8 cellular contexts compared by ENCODE assay signal in genomic region chr7:82740246-82740848, GRCh38.
DNase-seq lines count a peak whose midpoint lies in the region; ATAC-seq and TF ChIP-seq lines count a peak whose summit lies in the region.

No MANE protein-coding gene starts in this region.

- no peaks in the 10 kb centered on the region for H3K36me3 Mint-ChIP-seq in T-helper 17 cell (ENCODE audit: low read depth)

- no TSS peak for BruUV-seq in A673 (replicated peaks; lab: Mats Ljungman, UMichigan)

- peak; percentile 85 for TF ChIP-seq CTCF in A673 (conservative IDR thresholded peaks at IDR 0.05; ENCODE audit: low read depth, low read length)
- peak; percentile 60 for TF ChIP-seq CTCF in GM10266 (IDR thresholded peaks at IDR 0.05; ENCODE audit: control insufficient read depth, insufficient read depth, low read depth, missing control alignments)
- peak; percentile 52 for TF ChIP-seq CTCF in SU-DHL-6 (IDR thresholded peaks at IDR 0.05; ENCODE audit: insufficient read depth, low read length, poor library complexity, severe bottlenecking)
- peak; percentile 66 for TF ChIP-seq CTCF in hepatocyte (IDR thresholded peaks at IDR 0.05; ENCODE audit: poor library complexity)

- H3K4me2 ChIP-seq in SU-DHL-6 (ENCODE audit: low read depth, low read length, poor library complexity, severe bottlenecking) (no peak overlapping the region), hepatocyte (no peak overlapping the region)

- H3K79me2 ChIP-seq in SU-DHL-6 (ENCODE audit: insufficient read depth, low read length) (no peaks in the 10 kb centered on the region), hepatocyte (no peaks in the 10 kb centered on the region)

- no peak overlapping the region for H3K27ac ChIP-seq in A673 (ENCODE audit: low read depth, low read length, poor library complexity, severe bottlenecking)
- H3K27ac ChIP-seq in SU-DHL-6 (ENCODE audit: low read depth, low read length) = no peak overlapping the region
- H3K27ac ChIP-seq in hepatocyte = no peak overlapping the region

- 36% methylated on average over 3 of the region's 3 CpGs for WGBS in hepatocyte (ENCODE audit: low lambda C conversion rate, missing lambda C conversion rate)

- no peaks in the 10 kb centered on the region for H3K36me3 ChIP-seq in A673 (ENCODE audit: insufficient read depth, low read length, poor library complexity, severe bottlenecking)
- H3K36me3 ChIP-seq in SU-DHL-6 (ENCODE audit: low read length) = no peaks in the 10 kb centered on the region
- H3K36me3 ChIP-seq in hepatocyte (replicated peaks; ENCODE audit: insufficient read depth, low read depth) = no peaks in the 10 kb centered on the region

- no peak overlapping the region for H3K4me3 Mint-ChIP-seq in T-helper 17 cell

- H3K4me3 ChIP-seq in A673 (ENCODE audit: low read depth, low read length, poor library complexity, severe bottlenecking) (no peak overlapping the region), SU-DHL-6 (ENCODE audit: insufficient read depth, low read length, poor library complexity, severe bottlenecking) (no peak overlapping the region), hepatocyte (no peak overlapping the region)

- POLR2A ChIA-PET in A673 (lab: Charles Lee; ENCODE audit: low non-redundant PET) = no interaction called here

- H3F3A ChIP-seq in SU-DHL-6 (ENCODE audit: insufficient read depth) = no peaks in the 10 kb centered on the region

- no peaks in the 10 kb centered on the region for H3K4me1 Mint-ChIP-seq in T-helper 17 cell

- no peak overlapping the region for H3K9ac ChIP-seq in SU-DHL-6 (ENCODE audit: low read length)

- ATAC-seq in T-helper 17 cell = no peak
- no peak for ATAC-seq in HG02588 (IDR thresholded peaks at IDR 0.05; ENCODE audit: unreplicated experiment)

- H4K20me1 ChIP-seq in SU-DHL-6 (ENCODE audit: low read depth, low read length) (no peaks in the 10 kb centered on the region), hepatocyte (ENCODE audit: insufficient read depth, poor library complexity, severe bottlenecking) (no peaks in the 10 kb centered on the region)

- DNase-seq in A673 (ENCODE audit: low spot score) (peak; percentile 81), GM10266 (ENCODE audit: extremely low spot score) (peak; percentile 7), NCI-H1417 (lab: John Stamatoyannopoulos, UW) (peak; percentile 59 to 88 (median 78)), hepatocyte (ENCODE audit: low spot score) (peak; percentile 72), posterior vena cava (ENCODE audit: low spot score) (no peak), T-helper 17 cell (no peak)

- no peaks in the 10 kb centered on the region for H3K9me2 ChIP-seq in SU-DHL-6 (replicated peaks; ENCODE audit: insufficient read depth, low read length)
- no peaks in the 10 kb centered on the region for H3K9me2 ChIP-seq in hepatocyte (replicated peaks; ENCODE audit: insufficient read depth)

- H3K27me3 Mint-ChIP-seq in T-helper 17 cell = no peaks in the 10 kb centered on the region

- CTCF ChIA-PET in A673 (lab: Charles Lee) = no interaction called here

- H3K4me1 ChIP-seq in A673 (ENCODE audit: insufficient read depth, low read length, poor library complexity, severe bottlenecking) (no peaks in the 10 kb centered on the region), hepatocyte (ENCODE audit: insufficient read depth) (no peaks in the 10 kb centered on the region)

- H2AFZ ChIP-seq in SU-DHL-6 (ENCODE audit: low read depth, low read length, severe bottlenecking) (no peak overlapping the region), hepatocyte (no peak overlapping the region)

- no peaks in the 10 kb centered on the region for H3K27me3 ChIP-seq in A673 (replicated peaks; ENCODE audit: insufficient read depth, low read depth, low read length, poor library complexity)
- H3K27me3 ChIP-seq in SU-DHL-6 (ENCODE audit: low read length) = no peaks in the 10 kb centered on the region
- no peaks in the 10 kb centered on the region for H3K27me3 ChIP-seq in hepatocyte

- H3K9me3 ChIP-seq in A673 (ENCODE audit: low read depth, low read length, poor library complexity, severe bottlenecking) (no peaks in the 10 kb centered on the region), SU-DHL-6 (ENCODE audit: insufficient read depth, low read length) (no peaks in the 10 kb centered on the region), hepatocyte (ENCODE audit: low read depth) (no peaks in the 10 kb centered on the region), T-helper 17 cell (ENCODE audit: control insufficient read depth, low read length, poor library complexity, severe bottlenecking) (no peaks in the 10 kb centered on the region)

- H3K27ac Mint-ChIP-seq in T-helper 17 cell = no peak overlapping the region

- intact Hi-C loops in A673 (cut with micrococcal nuclease; ENCODE audit: unreplicated experiment) (loop anchor here (1.0 to 10.0 kb wide), 6 partner anchors 84 to 914 kb away; no protein-coding TSS in a partner anchor), posterior vena cava (cut with DNase I) (no loop called here)

Comparison
In these comparisons a context has a peak if more than half of its experiments do, and no peak if none do; other contexts are left out.
1. DNase-seq: peak in A673 (single experiment), GM10266 (single experiment), NCI-H1417 (3 of 3) and hepatocyte (single experiment); none in posterior vena cava (single experiment) and T-helper 17 cell (0 of 3).
2. Peak in every context shown above with its lines, with median percentiles within 50 percentile points of each other: CTCF ChIP-seq.